In the genomic region with DNA sequence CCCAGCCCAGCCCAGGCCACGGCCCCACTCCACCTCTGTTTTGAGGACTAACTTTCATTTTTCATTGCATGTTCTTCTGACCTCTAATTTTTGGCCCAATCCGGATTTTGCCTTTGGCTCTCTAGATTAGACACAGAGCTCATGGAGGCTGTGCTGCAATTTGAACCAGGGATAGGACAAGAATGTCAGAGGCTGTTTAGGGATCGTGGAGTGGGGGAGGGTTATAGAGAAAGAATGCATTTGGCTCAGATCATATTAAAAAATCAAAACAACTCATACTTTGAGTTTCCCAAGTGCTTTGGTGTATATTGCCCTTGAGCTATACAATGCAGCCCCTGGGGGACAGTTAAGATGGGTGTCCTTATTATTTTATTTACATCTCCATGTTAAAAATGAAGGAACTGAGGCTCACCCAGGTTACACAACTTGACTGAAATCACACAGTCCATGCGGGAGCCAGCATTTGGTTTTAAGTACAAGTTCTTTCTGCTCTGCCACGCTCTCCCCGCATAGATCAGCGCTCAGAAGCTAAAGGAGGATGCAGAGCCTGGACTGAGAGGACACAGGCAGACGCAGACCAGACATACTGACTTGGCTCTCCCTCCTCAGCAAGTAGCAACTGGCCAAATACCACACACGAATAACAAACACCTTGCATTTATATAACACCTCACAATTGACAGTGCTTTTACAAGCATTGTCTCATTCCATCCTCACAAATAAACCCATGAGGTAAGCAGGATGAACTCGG, we compare ENCODE assay signal across 1 cellular context.
TF ChIP-seq lines count a peak whose summit lies in the region.

No MANE protein-coding gene starts in this region.

TF ChIP-seq in GM23338, 12 proteins besides CTCF, POLR2A, EP300 and RAD21 (continued from another document):
- TF ChIP-seq, protein P1, sequence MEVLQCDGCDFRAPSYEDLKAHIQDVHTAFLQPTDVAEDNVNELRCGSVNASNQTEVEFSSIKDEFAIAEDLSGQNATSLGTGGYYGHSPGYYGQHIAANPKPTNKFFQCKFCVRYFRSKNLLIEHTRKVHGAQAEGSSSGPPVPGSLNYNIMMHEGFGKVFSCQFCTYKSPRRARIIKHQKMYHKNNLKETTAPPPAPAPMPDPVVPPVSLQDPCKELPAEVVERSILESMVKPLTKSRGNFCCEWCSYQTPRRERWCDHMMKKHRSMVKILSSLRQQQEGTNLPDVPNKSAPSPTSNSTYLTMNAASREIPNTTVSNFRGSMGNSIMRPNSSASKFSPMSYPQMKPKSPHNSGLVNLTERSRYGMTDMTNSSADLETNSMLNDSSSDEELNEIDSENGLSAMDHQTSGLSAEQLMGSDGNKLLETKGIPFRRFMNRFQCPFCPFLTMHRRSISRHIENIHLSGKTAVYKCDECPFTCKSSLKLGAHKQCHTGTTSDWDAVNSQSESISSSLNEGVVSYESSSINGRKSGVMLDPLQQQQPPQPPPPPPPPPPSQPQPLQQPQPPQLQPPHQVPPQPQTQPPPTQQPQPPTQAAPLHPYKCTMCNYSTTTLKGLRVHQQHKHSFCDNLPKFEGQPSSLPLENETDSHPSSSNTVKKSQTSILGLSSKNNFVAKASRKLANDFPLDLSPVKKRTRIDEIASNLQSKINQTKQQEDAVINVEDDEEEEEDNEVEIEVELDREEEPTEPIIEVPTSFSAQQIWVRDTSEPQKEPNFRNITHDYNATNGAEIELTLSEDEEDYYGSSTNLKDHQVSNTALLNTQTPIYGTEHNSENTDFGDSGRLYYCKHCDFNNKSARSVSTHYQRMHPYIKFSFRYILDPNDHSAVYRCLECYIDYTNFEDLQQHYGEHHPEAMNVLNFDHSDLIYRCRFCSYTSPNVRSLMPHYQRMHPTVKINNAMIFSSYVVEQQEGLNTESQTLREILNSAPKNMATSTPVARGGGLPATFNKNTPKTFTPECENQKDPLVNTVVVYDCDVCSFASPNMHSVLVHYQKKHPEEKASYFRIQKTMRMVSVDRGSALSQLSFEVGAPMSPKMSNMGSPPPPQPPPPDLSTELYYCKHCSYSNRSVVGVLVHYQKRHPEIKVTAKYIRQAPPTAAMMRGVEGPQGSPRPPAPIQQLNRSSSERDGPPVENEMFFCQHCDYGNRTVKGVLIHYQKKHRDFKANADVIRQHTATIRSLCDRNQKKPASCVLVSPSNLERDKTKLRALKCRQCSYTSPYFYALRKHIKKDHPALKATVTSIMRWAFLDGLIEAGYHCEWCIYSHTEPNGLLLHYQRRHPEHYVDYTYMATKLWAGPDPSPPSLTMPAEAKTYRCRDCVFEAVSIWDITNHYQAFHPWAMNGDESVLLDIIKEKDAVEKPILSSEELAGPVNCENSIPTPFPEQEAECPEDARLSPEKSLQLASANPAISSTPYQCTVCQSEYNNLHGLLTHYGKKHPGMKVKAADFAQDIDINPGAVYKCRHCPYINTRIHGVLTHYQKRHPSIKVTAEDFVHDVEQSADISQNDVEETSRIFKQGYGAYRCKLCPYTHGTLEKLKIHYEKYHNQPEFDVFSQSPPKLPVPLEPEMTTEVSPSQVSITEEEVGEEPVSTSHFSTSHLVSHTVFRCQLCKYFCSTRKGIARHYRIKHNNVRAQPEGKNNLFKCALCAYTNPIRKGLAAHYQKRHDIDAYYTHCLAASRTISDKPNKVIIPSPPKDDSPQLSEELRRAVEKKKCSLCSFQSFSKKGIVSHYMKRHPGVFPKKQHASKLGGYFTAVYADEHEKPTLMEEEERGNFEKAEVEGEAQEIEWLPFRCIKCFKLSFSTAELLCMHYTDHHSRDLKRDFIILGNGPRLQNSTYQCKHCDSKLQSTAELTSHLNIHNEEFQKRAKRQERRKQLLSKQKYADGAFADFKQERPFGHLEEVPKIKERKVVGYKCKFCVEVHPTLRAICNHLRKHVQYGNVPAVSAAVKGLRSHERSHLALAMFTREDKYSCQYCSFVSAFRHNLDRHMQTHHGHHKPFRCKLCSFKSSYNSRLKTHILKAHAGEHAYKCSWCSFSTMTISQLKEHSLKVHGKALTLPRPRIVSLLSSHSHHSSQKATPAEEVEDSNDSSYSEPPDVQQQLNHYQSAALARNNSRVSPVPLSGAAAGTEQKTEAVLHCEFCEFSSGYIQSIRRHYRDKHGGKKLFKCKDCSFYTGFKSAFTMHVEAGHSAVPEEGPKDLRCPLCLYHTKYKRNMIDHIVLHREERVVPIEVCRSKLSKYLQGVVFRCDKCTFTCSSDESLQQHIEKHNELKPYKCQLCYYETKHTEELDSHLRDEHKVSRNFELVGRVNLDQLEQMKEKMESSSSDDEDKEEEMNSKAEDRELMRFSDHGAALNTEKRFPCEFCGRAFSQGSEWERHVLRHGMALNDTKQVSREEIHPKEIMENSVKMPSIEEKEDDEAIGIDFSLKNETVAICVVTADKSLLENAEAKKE (CRISPR knock-in tag; IDR thresholded peaks at IDR 0.05) = no peak
- TF ChIP-seq EZH2phosphoT487 (IDR thresholded peaks at IDR 0.05; ENCODE audit: unreplicated experiment) = no peak
- TF ChIP-seq ZNF114 (CRISPR knock-in tag; IDR thresholded peaks at IDR 0.05) = no peak
TF ChIP-seq in GM23338: peak in this region for 0.
